Comparison of ENCODE assay signal across 12 cellular contexts in the genomic region with DNA sequence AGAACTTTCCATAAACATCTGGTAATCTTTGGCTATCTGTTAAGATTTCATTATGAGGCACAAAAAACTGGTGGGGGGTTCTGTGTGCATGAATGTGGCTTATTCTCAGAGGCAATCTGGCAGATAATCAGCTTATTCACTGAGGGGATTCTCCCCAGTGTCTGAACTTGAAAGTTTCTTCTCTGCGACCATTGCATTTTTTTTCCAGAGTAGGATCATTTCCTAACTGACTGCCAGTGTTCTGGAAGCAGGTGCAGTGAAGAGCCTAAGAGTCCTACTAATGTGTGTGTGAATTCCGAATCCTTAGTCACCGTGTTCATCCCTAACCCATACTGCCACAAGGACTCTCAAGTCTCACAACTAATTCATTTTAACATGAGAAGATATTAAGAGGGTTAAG.
DNase-seq lines count a peak whose midpoint lies in the region; ATAC-seq, FAIRE-seq and TF ChIP-seq lines count a peak whose summit lies in the region.
"Had no signal": no experiment of that assay in that cellular context is flagged by ENCODE, and none has a peak within 500 bp of the region (broad histone marks: within the 10 kb centered on the region; RNA-seq: fewer than 3 reads in every experiment).

No MANE protein-coding gene starts in this region.

- no peak for ATAC-seq in HG02759 (IDR thresholded peaks at IDR 0.05; ENCODE audit: unreplicated experiment)
- no peak for ATAC-seq in HG03342 (IDR thresholded peaks at IDR 0.05; ENCODE audit: unreplicated experiment)
- ATAC-seq: HCT116 had no signal

- H3K4me3 ChIP-seq in PC-9, result peak overlapping the region; percentile 35; the same call in 1 of the 2 replicates
- H3K4me3 ChIP-seq in effector memory CD4-positive, alpha-beta T cell (ENCODE audit: insufficient read depth, low read depth, low read length, poor library complexity, severe bottlenecking), result peak overlapping the region; percentile 22
- no peak overlapping the region for H3K4me3 ChIP-seq in smooth muscle cell
- H3K4me3 ChIP-seq: lung had no signal

- H3K79me2 ChIP-seq in PC-9 (ENCODE audit: low read depth) (no peaks in the 10 kb centered on the region), smooth muscle cell (ENCODE audit: low read depth) (no peaks in the 10 kb centered on the region)

- H4K20me1 ChIP-seq in PC-9 (ENCODE audit: insufficient read depth) (no peaks in the 10 kb centered on the region), smooth muscle cell (ENCODE audit: low read depth) (no peaks in the 10 kb centered on the region)

- H3K9me3 ChIP-seq in PC-9 (ENCODE audit: insufficient read depth, low read depth) (peaks cover 3% of the 10 kb centered on the region; the same call in 1 of the 2 replicates), smooth muscle cell (replicated peaks; ENCODE audit: low read depth) (no peaks in the 10 kb centered on the region)
- no peaks in the 10 kb centered on the region for H3K9me3 ChIP-seq in effector memory CD4-positive, alpha-beta T cell (ENCODE audit: control insufficient read depth, low read length)

- no TSS peak for BruUV-seq in PC-9 (replicated peaks; lab: Mats Ljungman, UMichigan)

- CTCF ChIA-PET in PC-9 (lab: Charles Lee), result no interaction called here

- peak; percentile 50 for FAIRE-seq in GM12892 (lab: Jason Lieb, UNC)
- FAIRE-seq: bronchial epithelial cell had no signal

- H3K36me3 ChIP-seq in PC-9 (ENCODE audit: low read depth), result no peaks in the 10 kb centered on the region
- H3K36me3 ChIP-seq in effector memory CD4-positive, alpha-beta T cell (ENCODE audit: control insufficient read depth, insufficient read depth, low read length), result no peaks in the 10 kb centered on the region
- no peaks in the 10 kb centered on the region for H3K36me3 ChIP-seq in smooth muscle cell (ENCODE audit: low read depth)

- no peak overlapping the region; the same call in 1 of the 2 replicates for H2AFZ ChIP-seq in PC-9
- no peak overlapping the region for H2AFZ ChIP-seq in smooth muscle cell (ENCODE audit: low read depth)

- no peaks in the 10 kb centered on the region for H3K9me2 ChIP-seq in PC-9 (ENCODE audit: insufficient read depth)

- peak overlapping the region; percentile 79 for H3K4me2 ChIP-seq in PC-9
- H3K4me2 ChIP-seq in smooth muscle cell, result no peak overlapping the region

- H3K4me1 ChIP-seq in PC-9 (replicated peaks; ENCODE audit: insufficient read depth), result peaks cover 56% of the 10 kb centered on the region
- H3K4me1 ChIP-seq in effector memory CD4-positive, alpha-beta T cell (ENCODE audit: control insufficient read depth, insufficient read depth, low read length, poor library complexity, severe bottlenecking), result peaks cover 32% of the 10 kb centered on the region
- H3K4me1 ChIP-seq in smooth muscle cell (ENCODE audit: low read depth), result no peaks in the 10 kb centered on the region

- intact Hi-C loops in PC-9 (cut with micrococcal nuclease; ENCODE audit: unreplicated experiment), result no loop called here

- DNase-seq in GM12892 (ENCODE audit: insufficient read length) (no peak), PC-9 (no peak), smooth muscle cell (lab: John Stamatoyannopoulos, UW; ENCODE audit: unreplicated experiment) (no peak), mesenteric fat pad (ENCODE audit: low spot score) (no peak)
- DNase-seq in effector memory CD4-positive, alpha-beta T cell, result no peak
- DNase-seq: NCI-H187, RPMI8226 had no signal

- H3K27ac ChIP-seq in PC-9 (peak overlapping the region; percentile 89), smooth muscle cell (ENCODE audit: low read depth) (peak overlapping the region; percentile 75)
- peak overlapping the region; percentile 98 for H3K27ac ChIP-seq in effector memory CD4-positive, alpha-beta T cell (ENCODE audit: insufficient read depth, low read length, poor library complexity, severe bottlenecking)

- no peak overlapping the region for H3K9ac ChIP-seq in smooth muscle cell (ENCODE audit: low read depth)

- TF ChIP-seq CTCF in PC-9 (conservative IDR thresholded peaks at IDR 0.05) (no peak), smooth muscle cell (IDR thresholded peaks at IDR 0.05; ENCODE audit: borderline replicate concordance, insufficient read depth, poor library complexity, severe bottlenecking) (no peak)

- 77% methylated on average over 3 of the region's 3 CpGs for WGBS in smooth muscle cell (ENCODE audit: low lambda C conversion rate)

- no peak for TF ChIP-seq POLR2A in GM12892 (IDR thresholded peaks at IDR 0.05; ENCODE audit: low read depth, low read length)

- H3F3A ChIP-seq in PC-9 (ENCODE audit: insufficient read depth, low read depth), result peaks cover 19% of the 10 kb centered on the region
- peaks cover 13% of the 10 kb centered on the region for H3F3A ChIP-seq in smooth muscle cell (ENCODE audit: low read depth)

- H3K27me3 ChIP-seq in PC-9 (ENCODE audit: insufficient read depth, low read depth) (no peaks in the 10 kb centered on the region), smooth muscle cell (ENCODE audit: low read depth) (no peaks in the 10 kb centered on the region)
- H3K27me3 ChIP-seq in effector memory CD4-positive, alpha-beta T cell (replicated peaks; ENCODE audit: control insufficient read depth, insufficient read depth, low read length, poor library complexity, severe bottlenecking), result no peaks in the 10 kb centered on the region

- POLR2A ChIA-PET in PC-9 (lab: Charles Lee; ENCODE audit: unreplicated experiment), result no interaction called here
